In the genomic region with DNA sequence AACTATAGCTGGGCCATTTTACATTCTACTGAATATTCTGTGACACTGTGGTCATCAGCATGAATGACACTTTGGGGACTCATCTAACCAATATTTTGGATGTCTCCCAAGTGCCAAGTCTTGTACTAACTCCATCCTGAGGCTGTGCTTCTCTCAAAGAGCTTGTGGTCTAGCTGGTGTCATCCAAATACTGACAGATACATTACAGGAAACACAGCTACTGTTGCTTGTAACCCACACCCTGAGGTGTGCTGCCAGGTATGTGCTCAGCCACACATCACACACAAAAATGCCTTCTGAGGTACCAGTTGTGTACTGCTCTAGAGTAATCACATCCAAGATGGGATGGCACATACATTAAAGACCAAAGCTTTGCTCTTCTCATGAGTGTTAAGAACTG, we compare ENCODE assay signal across 16 cellular contexts.
"Had no signal": no experiment of that assay in that cellular context is flagged by ENCODE, and none has a peak within 500 bp of the region (broad histone marks: within the 10 kb centered on the region; RNA-seq: fewer than 3 reads in every experiment).

No MANE protein-coding gene starts in this region.

- H3K27me3 ChIP-seq: upper lobe of left lung had no signal

- H3K4me1 ChIP-seq: upper lobe of left lung had no signal

- DNase-seq: activated CD4-positive, alpha-beta T cell treated with anti-CD3 and anti-CD28 coated beads, Interleukin-2, amount 50 U/mL, for 1 hour; activated CD8-positive, alpha-beta memory T cell treated with anti-CD3 and anti-CD28 coated beads for 24 hours; activated naive CD8-positive, alpha-beta T cell treated with anti-CD3 and anti-CD28 coated beads for 36 hours; effector memory CD4-positive, alpha-beta T cell; islet precursor cell; left ventricle myocardium superior; mesenchymal stem cell; natural killer cell; right cardiac atrium; stimulated activated CD4-positive, alpha-beta T cell treated with anti-CD3 and anti-CD28 coated beads, Interleukin-4, amount 100 ng/mL, for 24 hours; upper lobe of left lung had no signal

- H3K9me3 Mint-ChIP-seq: activated naive CD8-positive, alpha-beta T cell treated with anti-CD3 and anti-CD28 coated beads for 36 hours; brain; natural killer cell; stimulated activated naive CD8-positive, alpha-beta T cell treated with anti-CD3 and anti-CD28 coated beads, Interleukin-15, Interleukin-2, amounts not matched to agents 100 ng/mL and 50 ng/mL, for 24 hours; T-helper 2 cell treated with Interferon-gamma antibody and Interleukin-4, amounts not matched to agents 5 μg/mL and 100 μg/mL, for 36 hours had no signal

- H3K36me3 Mint-ChIP-seq: activated naive CD8-positive, alpha-beta T cell treated with anti-CD3 and anti-CD28 coated beads for 36 hours; brain; natural killer cell had no signal

- H3K27me3 Mint-ChIP-seq: activated naive CD8-positive, alpha-beta T cell treated with anti-CD3 and anti-CD28 coated beads for 36 hours; brain; progenitor cell of endocrine pancreas; stimulated activated naive CD8-positive, alpha-beta T cell treated with anti-CD3 and anti-CD28 coated beads, Interleukin-15, Interleukin-2, amounts not matched to agents 100 ng/mL and 50 ng/mL, for 24 hours had no signal

- H3K36me3 ChIP-seq: upper lobe of left lung had no signal

- H3K4me1 Mint-ChIP-seq: activated naive CD8-positive, alpha-beta T cell treated with anti-CD3 and anti-CD28 coated beads for 36 hours; natural killer cell had no signal

- H3K4me3 ChIP-seq: skin epidermis, upper lobe of left lung had no signal

- H3K4me3 Mint-ChIP-seq: activated naive CD8-positive, alpha-beta T cell treated with anti-CD3 and anti-CD28 coated beads for 36 hours; brain; natural killer cell; stimulated activated naive CD8-positive, alpha-beta T cell treated with anti-CD3 and anti-CD28 coated beads, Interleukin-15, Interleukin-2, amounts not matched to agents 100 ng/mL and 50 ng/mL, for 24 hours; T-helper 2 cell treated with Interferon-gamma antibody and Interleukin-4, amounts not matched to agents 5 μg/mL and 100 μg/mL, for 36 hours had no signal

- H3K27ac ChIP-seq: skin epidermis, upper lobe of left lung had no signal

- H3K27ac Mint-ChIP-seq: activated naive CD8-positive, alpha-beta T cell treated with anti-CD3 and anti-CD28 coated beads for 36 hours; brain; natural killer cell; progenitor cell of endocrine pancreas; stimulated activated naive CD8-positive, alpha-beta T cell treated with anti-CD3 and anti-CD28 coated beads, Interleukin-15, Interleukin-2, amounts not matched to agents 100 ng/mL and 50 ng/mL, for 24 hours; T-helper 2 cell treated with Interferon-gamma antibody and Interleukin-4, amounts not matched to agents 5 μg/mL and 100 μg/mL, for 36 hours had no signal

- ATAC-seq: left ventricle myocardium superior, natural killer cell, right cardiac atrium had no signal

- H3K9me3 ChIP-seq: upper lobe of left lung had no signal
